In the genomic region with DNA sequence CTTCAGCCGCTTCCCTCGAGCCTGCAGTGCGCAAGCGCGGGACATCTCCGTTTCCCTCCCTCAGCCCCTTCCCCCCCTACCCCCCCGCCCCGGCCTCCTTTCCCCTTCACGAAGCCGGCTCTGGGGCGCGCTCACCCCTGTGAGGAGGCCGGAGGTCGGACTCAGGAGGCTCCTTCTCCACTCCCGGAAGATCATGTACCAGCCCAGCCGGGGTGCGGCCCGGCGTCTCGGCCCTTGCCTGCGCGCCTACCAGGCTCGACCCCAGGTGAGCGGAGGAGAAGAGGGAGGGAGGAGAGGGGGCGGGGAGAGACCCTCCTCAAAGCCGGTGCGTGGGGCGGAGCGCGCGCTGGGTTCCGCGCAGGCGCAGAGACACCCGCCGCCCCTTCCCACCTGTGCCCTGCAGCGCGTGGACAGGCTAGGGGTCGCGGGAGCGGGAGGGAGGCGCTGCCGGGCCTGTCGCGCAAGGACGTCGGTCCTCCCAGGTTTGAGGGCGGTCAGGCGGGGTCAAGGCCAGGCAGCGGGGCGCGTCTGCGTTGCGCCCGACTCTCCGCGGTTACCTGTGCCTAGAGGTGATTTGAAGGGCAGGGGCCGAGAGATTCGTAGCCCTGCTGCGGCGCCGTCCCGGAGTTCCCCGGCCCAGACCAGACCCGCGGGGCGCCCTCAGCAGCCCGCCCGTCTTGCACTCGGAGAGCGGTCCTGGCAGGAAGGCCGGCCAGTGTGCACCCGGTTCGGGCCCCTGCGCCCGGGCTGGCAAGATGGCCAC, we compare ENCODE assay signal across 1 cellular context.
TF ChIP-seq lines count a peak whose summit lies in the region.

A gene with protein sequence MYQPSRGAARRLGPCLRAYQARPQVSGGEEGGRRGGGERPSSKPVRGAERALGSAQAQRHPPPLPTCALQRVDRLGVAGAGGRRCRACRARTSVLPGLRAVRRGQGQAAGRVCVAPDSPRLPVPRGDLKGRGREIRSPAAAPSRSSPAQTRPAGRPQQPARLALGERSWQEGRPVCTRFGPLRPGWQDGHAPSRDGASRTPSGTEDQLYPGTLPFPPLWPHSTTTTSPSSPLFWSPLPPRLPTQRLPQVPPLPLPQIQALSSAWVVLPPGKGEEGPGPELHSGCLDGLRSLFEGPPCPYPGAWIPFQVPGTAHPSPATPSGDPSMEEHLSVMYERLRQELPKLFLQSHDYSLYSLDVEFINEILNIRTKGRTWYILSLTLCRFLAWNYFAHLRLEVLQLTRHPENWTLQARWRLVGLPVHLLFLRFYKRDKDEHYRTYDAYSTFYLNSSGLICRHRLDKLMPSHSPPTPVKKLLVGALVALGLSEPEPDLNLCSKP (plus strand): TSS at position 95 of the 763 bp plus-strand sequence. CDS start 99 bp downstream, at position 194.

TF ChIP-seq in WTC11, 78 proteins besides CTCF, POLR2A, EP300 and RAD21 (continued from another document and continues in another):
- TF ChIP-seq ZNF281 (CRISPR knock-in tag; IDR thresholded peaks at IDR 0.05) (peak; percentile 78; the same call in 1 of the 2 replicates), NFATC4 (CRISPR knock-in tag; IDR thresholded peaks at IDR 0.05) (no peak), E2F5 (CRISPR knock-in tag; IDR thresholded peaks at IDR 0.05) (peak; percentile 83; the same call in 1 of the 2 replicates), PREB (CRISPR knock-in tag; IDR thresholded peaks at IDR 0.05; ENCODE audit: borderline replicate concordance) (no peak), EMX1 (CRISPR knock-in tag; IDR thresholded peaks at IDR 0.05) (peak; percentile 10; the same call in 1 of the 2 replicates), ATF1 (CRISPR knock-in tag; IDR thresholded peaks at IDR 0.05) (peak; percentile 88; the same call in 1 of the 2 replicates), ZNF416 (CRISPR knock-in tag; IDR thresholded peaks at IDR 0.05) (no peak), JUN (CRISPR knock-in tag; IDR thresholded peaks at IDR 0.05) (no peak; the same call in 1 of the 2 replicates), AFF4 (CRISPR knock-in tag; IDR thresholded peaks at IDR 0.05; ENCODE audit: borderline replicate concordance) (no peak), ZNF317 (CRISPR knock-in tag; IDR thresholded peaks at IDR 0.05; ENCODE audit: borderline replicate concordance, low read depth) (peak; percentile 53; the same call in 1 of the 2 replicates), CDX4 (CRISPR knock-in tag; IDR thresholded peaks at IDR 0.05; ENCODE audit: borderline replicate concordance) (no peak), NR3C1 (CRISPR knock-in tag; conservative IDR thresholded peaks at IDR 0.05; ENCODE audit: low read depth) (no peak), NR1H2 (CRISPR knock-in tag; IDR thresholded peaks at IDR 0.05) (no peak), FOXK1 (CRISPR knock-in tag; IDR thresholded peaks at IDR 0.05) (peak; percentile 71), ZBTB21 (CRISPR knock-in tag; IDR thresholded peaks at IDR 0.05; ENCODE audit: borderline replicate concordance) (peak; percentile 45; the same call in 1 of the 2 replicates), SOX15 (CRISPR knock-in tag; IDR thresholded peaks at IDR 0.05) (no peak), ERG (CRISPR knock-in tag; IDR thresholded peaks at IDR 0.05) (no peak), ZNF396 (CRISPR knock-in tag; IDR thresholded peaks at IDR 0.05; ENCODE audit: borderline replicate concordance) (no peak), TCF7 (CRISPR knock-in tag; IDR thresholded peaks at IDR 0.05; ENCODE audit: low read depth) (0 out of 2 replicates have a peak, but pooled peaks have one; percentile 58), ZNF138 (CRISPR knock-in tag; conservative IDR thresholded peaks at IDR 0.05) (no peak), GTF2I (CRISPR knock-in tag; conservative IDR thresholded peaks at IDR 0.05) (no peak), FOXP1 (CRISPR knock-in tag; IDR thresholded peaks at IDR 0.05; ENCODE audit: borderline replicate concordance) (peak; percentile 64; the same call in 1 of the 2 replicates), CBFB (CRISPR knock-in tag; IDR thresholded peaks at IDR 0.05; ENCODE audit: low read depth) (no peak), ATF3 (CRISPR knock-in tag; conservative IDR thresholded peaks at IDR 0.05) (no peak), NFE2L1 (CRISPR knock-in tag; IDR thresholded peaks at IDR 0.05) (no peak), TEAD4 (CRISPR knock-in tag; IDR thresholded peaks at IDR 0.05) (no peak), IRF2 (CRISPR knock-in tag; IDR thresholded peaks at IDR 0.05; ENCODE audit: borderline replicate concordance, low read depth) (no peak)
- TF ChIP-seq, protein P1, sequence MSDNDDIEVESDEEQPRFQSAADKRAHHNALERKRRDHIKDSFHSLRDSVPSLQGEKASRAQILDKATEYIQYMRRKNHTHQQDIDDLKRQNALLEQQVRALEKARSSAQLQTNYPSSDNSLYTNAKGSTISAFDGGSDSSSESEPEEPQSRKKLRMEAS (CRISPR knock-in tag; IDR thresholded peaks at IDR 0.05) = peak; percentile 91
- TF ChIP-seq, protein P2, sequence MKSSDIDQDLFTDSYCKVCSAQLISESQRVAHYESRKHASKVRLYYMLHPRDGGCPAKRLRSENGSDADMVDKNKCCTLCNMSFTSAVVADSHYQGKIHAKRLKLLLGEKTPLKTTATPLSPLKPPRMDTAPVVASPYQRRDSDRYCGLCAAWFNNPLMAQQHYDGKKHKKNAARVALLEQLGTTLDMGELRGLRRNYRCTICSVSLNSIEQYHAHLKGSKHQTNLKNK (CRISPR knock-in tag; IDR thresholded peaks at IDR 0.05) = no peak
- TF ChIP-seq, protein P3, sequence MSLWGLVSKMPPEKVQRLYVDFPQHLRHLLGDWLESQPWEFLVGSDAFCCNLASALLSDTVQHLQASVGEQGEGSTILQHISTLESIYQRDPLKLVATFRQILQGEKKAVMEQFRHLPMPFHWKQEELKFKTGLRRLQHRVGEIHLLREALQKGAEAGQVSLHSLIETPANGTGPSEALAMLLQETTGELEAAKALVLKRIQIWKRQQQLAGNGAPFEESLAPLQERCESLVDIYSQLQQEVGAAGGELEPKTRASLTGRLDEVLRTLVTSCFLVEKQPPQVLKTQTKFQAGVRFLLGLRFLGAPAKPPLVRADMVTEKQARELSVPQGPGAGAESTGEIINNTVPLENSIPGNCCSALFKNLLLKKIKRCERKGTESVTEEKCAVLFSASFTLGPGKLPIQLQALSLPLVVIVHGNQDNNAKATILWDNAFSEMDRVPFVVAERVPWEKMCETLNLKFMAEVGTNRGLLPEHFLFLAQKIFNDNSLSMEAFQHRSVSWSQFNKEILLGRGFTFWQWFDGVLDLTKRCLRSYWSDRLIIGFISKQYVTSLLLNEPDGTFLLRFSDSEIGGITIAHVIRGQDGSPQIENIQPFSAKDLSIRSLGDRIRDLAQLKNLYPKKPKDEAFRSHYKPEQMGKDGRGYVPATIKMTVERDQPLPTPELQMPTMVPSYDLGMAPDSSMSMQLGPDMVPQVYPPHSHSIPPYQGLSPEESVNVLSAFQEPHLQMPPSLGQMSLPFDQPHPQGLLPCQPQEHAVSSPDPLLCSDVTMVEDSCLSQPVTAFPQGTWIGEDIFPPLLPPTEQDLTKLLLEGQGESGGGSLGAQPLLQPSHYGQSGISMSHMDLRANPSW (CRISPR knock-in tag; conservative IDR thresholded peaks at IDR 0.05; ENCODE audit: low read depth) = no peak
- TF ChIP-seq, protein P4, sequence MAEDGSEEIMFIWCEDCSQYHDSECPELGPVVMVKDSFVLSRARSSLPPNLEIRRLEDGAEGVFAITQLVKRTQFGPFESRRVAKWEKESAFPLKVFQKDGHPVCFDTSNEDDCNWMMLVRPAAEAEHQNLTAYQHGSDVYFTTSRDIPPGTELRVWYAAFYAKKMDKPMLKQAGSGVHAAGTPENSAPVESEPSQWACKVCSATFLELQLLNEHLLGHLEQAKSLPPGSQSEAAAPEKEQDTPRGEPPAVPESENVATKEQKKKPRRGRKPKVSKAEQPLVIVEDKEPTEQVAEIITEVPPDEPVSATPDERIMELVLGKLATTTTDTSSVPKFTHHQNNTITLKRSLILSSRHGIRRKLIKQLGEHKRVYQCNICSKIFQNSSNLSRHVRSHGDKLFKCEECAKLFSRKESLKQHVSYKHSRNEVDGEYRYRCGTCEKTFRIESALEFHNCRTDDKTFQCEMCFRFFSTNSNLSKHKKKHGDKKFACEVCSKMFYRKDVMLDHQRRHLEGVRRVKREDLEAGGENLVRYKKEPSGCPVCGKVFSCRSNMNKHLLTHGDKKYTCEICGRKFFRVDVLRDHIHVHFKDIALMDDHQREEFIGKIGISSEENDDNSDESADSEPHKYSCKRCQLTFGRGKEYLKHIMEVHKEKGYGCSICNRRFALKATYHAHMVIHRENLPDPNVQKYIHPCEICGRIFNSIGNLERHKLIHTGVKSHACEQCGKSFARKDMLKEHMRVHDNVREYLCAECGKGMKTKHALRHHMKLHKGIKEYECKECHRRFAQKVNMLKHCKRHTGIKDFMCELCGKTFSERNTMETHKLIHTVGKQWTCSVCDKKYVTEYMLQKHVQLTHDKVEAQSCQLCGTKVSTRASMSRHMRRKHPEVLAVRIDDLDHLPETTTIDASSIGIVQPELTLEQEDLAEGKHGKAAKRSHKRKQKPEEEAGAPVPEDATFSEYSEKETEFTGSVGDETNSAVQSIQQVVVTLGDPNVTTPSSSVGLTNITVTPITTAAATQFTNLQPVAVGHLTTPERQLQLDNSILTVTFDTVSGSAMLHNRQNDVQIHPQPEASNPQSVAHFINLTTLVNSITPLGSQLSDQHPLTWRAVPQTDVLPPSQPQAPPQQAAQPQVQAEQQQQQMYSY (CRISPR knock-in tag; IDR thresholded peaks at IDR 0.05) = peak; percentile 27; the same call in 1 of the 2 replicates
